Comparison of ENCODE assay signal across 8 cellular contexts in genomic region chrX:141278306-141278705, GRCh38. TPM values are rescaled to one million over a fixed set of nuclear protein-coding genes. Genes with fewer than 3 reads are reported as not detected.
DNase-seq lines count a peak whose midpoint lies in the region; ATAC-seq and TF ChIP-seq lines count a peak whose summit lies in the region.

No MANE protein-coding gene starts in this region.

- ATAC-seq in GM19463 (IDR thresholded peaks at IDR 0.05; ENCODE audit: unreplicated experiment) (peak; percentile 65), GM18870 (IDR thresholded peaks at IDR 0.05; ENCODE audit: unreplicated experiment) (no peak)

- H3K27me3 ChIP-seq in endodermal cell (ENCODE audit: control insufficient read depth, insufficient read depth, low read length, poor library complexity, severe bottlenecking) = no peaks in the 10 kb centered on the region

- peak; percentile 14 for DNase-seq in ACHN
- DNase-seq in NCI-H82 (lab: John Stamatoyannopoulos, UW) = peak; percentile 59
- peak; percentile 68 for DNase-seq in endodermal cell
- peak; percentile 6 for DNase-seq in retina
- DNase-seq in NCI-H2196 treated with DMSO at 0.1 percent for 48 hours (lab: John Stamatoyannopoulos, UW; ENCODE audit: unreplicated experiment) = no peak
- no peak for DNase-seq in NCI-H2029 treated with DMSO at 0.1 percent for 48 hours (lab: John Stamatoyannopoulos, UW)

- H3K36me3 Mint-ChIP-seq in endodermal cell (ENCODE audit: low read depth) = no peaks in the 10 kb centered on the region

- H3K36me3 ChIP-seq in endodermal cell (ENCODE audit: control insufficient read depth, insufficient read depth, low read length) = no peaks in the 10 kb centered on the region

- no peak overlapping the region for H3K4me3 Mint-ChIP-seq in endodermal cell

- in situ Hi-C loops in ACHN (cut with HindIII; ENCODE audit: low pct_ligation_motif_present, low pct_unique_long_range_greater_than_20kb, low sequenced_read_pairs) = no loop called here

- peaks cover 38% of the 10 kb centered on the region for H3K9me3 Mint-ChIP-seq in endodermal cell

- H3K27ac Mint-ChIP-seq in endodermal cell = no peak overlapping the region

- peak; percentile 84 for TF ChIP-seq CTCF in endodermal cell (conservative IDR thresholded peaks at IDR 0.05)

- H3K27ac ChIP-seq in endodermal cell (ENCODE audit: low read depth, low read length) = no peak overlapping the region

- H3K4me1 ChIP-seq in endodermal cell (ENCODE audit: control insufficient read depth, insufficient read depth, low read length) = no peaks in the 10 kb centered on the region

- H3K9ac ChIP-seq in endodermal cell (ENCODE audit: extremely low read depth, low read length, poor library complexity, severe bottlenecking) = no peak overlapping the region

- H3K27me3 Mint-ChIP-seq in endodermal cell (ENCODE audit: insufficient read depth) = no peaks in the 10 kb centered on the region

- 39% methylated on average over 2 of the region's 3 CpGs; no CpG with 5 or more reads in 1 of the 2 experiments for WGBS in endodermal cell (ENCODE audit: insufficient coverage in 1 of 2, insufficient read length in 1 of 2), 2 experiments

- H3K4me1 Mint-ChIP-seq in endodermal cell = no peaks in the 10 kb centered on the region

- no peaks in the 10 kb centered on the region for H3K9me3 ChIP-seq in endodermal cell (ENCODE audit: control insufficient read depth, low read length)

- no peak overlapping the region for H3K4me3 ChIP-seq in endodermal cell (ENCODE audit: low read length)

RNA-seq across cellular contexts. Expression of gene SPANXC, which starts 36.0 kb away (rescaled TPM):
- not detected for total RNA-seq in endodermal cell
- not detected for polyA plus RNA-seq in endodermal cell (2013, experiment 1 of 2)
- not detected for polyA plus RNA-seq in endodermal cell (2013, experiment 2 of 2)

Comparison
In these comparisons a context has a peak if more than half of its experiments do, and no peak if none do; other contexts are left out.
1. DNase-seq: peak in ACHN (single experiment), NCI-H82 (single experiment), endodermal cell (single experiment) and retina (single experiment); none in NCI-H2196 treated with DMSO at 0.1 percent for 48 hours (single experiment) and NCI-H2029 treated with DMSO at 0.1 percent for 48 hours (single experiment).